ENCODE assay signal across 8 cellular contexts in genomic region chr2:84945838-84946203, GRCh38. TPM values are rescaled to one million over a fixed set of nuclear protein-coding genes. Genes with fewer than 3 reads are reported as not detected.
A peak's percentile ranks its signal among the peaks of the same experiment; 100 is the strongest.
DNase-seq lines count a peak whose midpoint lies in the region; ATAC-seq and TF ChIP-seq lines count a peak whose summit lies in the region.
"Not testable (repeated sequence)": the region's sequence is repeated elsewhere in the genome, so short reads cannot be mapped to it uniquely, and the experiment has no call there.

No MANE protein-coding gene starts in this region.

- POLR2A ChIA-PET in AG04450 (lab: Yijun Ruan, JAX) = interaction anchor here (1.2 to 2.0 kb wide), 2 partner anchors 12 to 25 kb away, joined by 6 to 10 read pairs; partner anchors contain the start of gene KCMF1
- POLR2A ChIA-PET in Panc1 (lab: Charles Lee) = interaction anchor here (0.6 to 2.8 kb wide), 3 partner anchors 12 to 577 kb away, joined by 3 to 12 read pairs (median 3); partner anchors contain the start of gene TCF7L1
- POLR2A ChIA-PET in activated CD4-positive, alpha-beta memory T cell treated with anti-CD3 and anti-CD28 coated beads, Interleukin-2, amount 10 ng/mL, durations not matched to agents 7 days and 5 days (lab: Charles Lee) = interaction anchor here (0.7 to 12.0 kb wide), 14 partner anchors 8 to 487 kb away, joined by 3 to 351 read pairs (median 8); partner anchors contain the start of genes KCMF1, SUCLG1, TGOLN2 and TMSB10

- not testable (repeated sequence) for TF ChIP-seq CTCF in AG04450 (IDR thresholded peaks at IDR 0.05; ENCODE audit: low read depth, low read length); GM12865 (IDR thresholded peaks at IDR 0.05; ENCODE audit: insufficient read depth, low read depth, low read length, missing control alignments); Panc1 (IDR thresholded peaks at IDR 0.05)

- not testable (repeated sequence) for ATAC-seq in Panc1; stimulated activated memory B cell treated with anti-CD40 and anti-IgM and Interleukin-4, amounts not matched to agents 10 μg/mL and 1 μg/mL and 100 μg/mL, for 72 hours

- H3K27me3 Mint-ChIP-seq in activated CD4-positive, alpha-beta memory T cell treated with anti-CD3 and anti-CD28 coated beads, Interleukin-2, amount 10 ng/mL, durations not matched to agents 7 days and 5 days; activated naive CD4-positive, alpha-beta T cell treated with anti-CD3 and anti-CD28 coated beads, Interleukin-2, amount 50 U/mL, for 24 hours; stimulated activated memory B cell treated with anti-CD40 and anti-IgM and Interleukin-4, amounts not matched to agents 10 μg/mL and 1 μg/mL and 100 μg/mL, for 72 hours: not testable (repeated sequence)

- not testable (repeated sequence) for BruUV-seq in Panc1 (replicated peaks; lab: Mats Ljungman, UMichigan)

- CTCF ChIA-PET in AG04450 (lab: Charles Lee) = interaction anchor here (0.6 to 3.8 kb wide), 5 partner anchors 11 to 453 kb away, joined by 3 to 28 read pairs (median 4); no protein-coding TSS in a partner anchor
- CTCF ChIA-PET in Panc1 (lab: Charles Lee) = interaction anchor here (0.5 kb wide), 1 partner anchor 8 kb away, joined by 5 read pairs; no protein-coding TSS in a partner anchor
- CTCF ChIA-PET in activated CD4-positive, alpha-beta memory T cell treated with anti-CD3 and anti-CD28 coated beads, Interleukin-2, amount 10 ng/mL, durations not matched to agents 7 days and 5 days (lab: Charles Lee) = interaction anchor here (1.0 to 4.2 kb wide), 8 partner anchors 11 to 70 kb away, joined by 3 to 50 read pairs (median 5); no protein-coding TSS in a partner anchor

- H3K27ac ChIP-seq in AG04450 (ENCODE audit: low read depth, low read length) (peak overlapping the region; percentile 58), Panc1 (ENCODE audit: low read length) (peak overlapping the region; percentile 53; the same call in 1 of the 2 replicates)
- H3K27ac ChIP-seq in effector memory CD4-positive, alpha-beta T cell (ENCODE audit: insufficient read depth, low read length, poor library complexity, severe bottlenecking) = peak overlapping the region; percentile 67

- H3K4me1 ChIP-seq in Panc1 (ENCODE audit: control insufficient read depth, insufficient read depth, low read length) = peaks cover 18% of the 10 kb centered on the region
- peaks cover 13% of the 10 kb centered on the region for H3K4me1 ChIP-seq in effector memory CD4-positive, alpha-beta T cell (ENCODE audit: control insufficient read depth, insufficient read depth, low read length, poor library complexity, severe bottlenecking)
- H3K4me1 ChIP-seq in mucosa of stomach (ENCODE audit: control insufficient read depth, insufficient read depth, low read length) = peaks cover 13% of the 10 kb centered on the region

- H3K9me3 Mint-ChIP-seq in activated CD4-positive, alpha-beta memory T cell treated with anti-CD3 and anti-CD28 coated beads, Interleukin-2, amount 10 ng/mL, durations not matched to agents 7 days and 5 days; activated naive CD4-positive, alpha-beta T cell treated with anti-CD3 and anti-CD28 coated beads, Interleukin-2, amount 50 U/mL, for 24 hours; stimulated activated memory B cell treated with anti-CD40 and anti-IgM and Interleukin-4, amounts not matched to agents 10 μg/mL and 1 μg/mL and 100 μg/mL, for 72 hours: not testable (repeated sequence)

- peak overlapping the region; percentile 42 for H3K9ac ChIP-seq in mucosa of stomach (ENCODE audit: low read length)

- H3K27ac Mint-ChIP-seq in activated CD4-positive, alpha-beta memory T cell treated with anti-CD3 and anti-CD28 coated beads, Interleukin-2, amount 10 ng/mL, durations not matched to agents 7 days and 5 days = peak overlapping the region; percentile 89
- H3K27ac Mint-ChIP-seq in activated naive CD4-positive, alpha-beta T cell treated with anti-CD3 and anti-CD28 coated beads, Interleukin-2, amount 50 U/mL, for 24 hours = peak overlapping the region; percentile 83
- H3K27ac Mint-ChIP-seq in stimulated activated memory B cell treated with anti-CD40 and anti-IgM and Interleukin-4, amounts not matched to agents 10 μg/mL and 1 μg/mL and 100 μg/mL, for 72 hours = peak overlapping the region; percentile 82

- not testable (repeated sequence) for H3K4me3 Mint-ChIP-seq in activated CD4-positive, alpha-beta memory T cell treated with anti-CD3 and anti-CD28 coated beads, Interleukin-2, amount 10 ng/mL, durations not matched to agents 7 days and 5 days
- peak overlapping the region; percentile 40 for H3K4me3 Mint-ChIP-seq in activated naive CD4-positive, alpha-beta T cell treated with anti-CD3 and anti-CD28 coated beads, Interleukin-2, amount 50 U/mL, for 24 hours
- H3K4me3 Mint-ChIP-seq in stimulated activated memory B cell treated with anti-CD40 and anti-IgM and Interleukin-4, amounts not matched to agents 10 μg/mL and 1 μg/mL and 100 μg/mL, for 72 hours = peak overlapping the region; percentile 58

- DNase-seq in AG04450 (ENCODE audit: low read depth, low spot score); GM12865 (ENCODE audit: low read depth); Panc1 (ENCODE audit: low read depth, low spot score); activated CD4-positive, alpha-beta memory T cell treated with anti-CD3 and anti-CD28 coated beads, Interleukin-2, amount 10 ng/mL, durations not matched to agents 7 days and 5 days; effector memory CD4-positive, alpha-beta T cell: not testable (repeated sequence)

- H3K4me3 ChIP-seq in AG04450 (ENCODE audit: low read depth, low read length); Panc1 (ENCODE audit: low read depth in 2 of 2, low read length in 2 of 2); effector memory CD4-positive, alpha-beta T cell (ENCODE audit: insufficient read depth, low read depth, low read length, poor library complexity, severe bottlenecking); mucosa of stomach (ENCODE audit: low read length): not testable (repeated sequence)
- peak overlapping the region; percentile 91 for H3K4me3 ChIP-seq in GM12865 (ENCODE audit: low read depth, low read length)

- H3K4me1 Mint-ChIP-seq in activated CD4-positive, alpha-beta memory T cell treated with anti-CD3 and anti-CD28 coated beads, Interleukin-2, amount 10 ng/mL, durations not matched to agents 7 days and 5 days = peaks cover 39% of the 10 kb centered on the region
- H3K4me1 Mint-ChIP-seq in activated naive CD4-positive, alpha-beta T cell treated with anti-CD3 and anti-CD28 coated beads, Interleukin-2, amount 50 U/mL, for 24 hours = peaks cover 63% of the 10 kb centered on the region
- H3K4me1 Mint-ChIP-seq in stimulated activated memory B cell treated with anti-CD40 and anti-IgM and Interleukin-4, amounts not matched to agents 10 μg/mL and 1 μg/mL and 100 μg/mL, for 72 hours = peaks cover 52% of the 10 kb centered on the region

- intact Hi-C loops in Panc1 (cut with micrococcal nuclease; ENCODE audit: unreplicated experiment) = not testable (repeated sequence)

- H3K9me3 ChIP-seq in AG04450 (ENCODE audit: control insufficient read depth, insufficient read depth, low read length); Panc1 (ENCODE audit: control insufficient read depth, insufficient read depth, low read depth, low read length); effector memory CD4-positive, alpha-beta T cell (ENCODE audit: control insufficient read depth, low read length); mucosa of stomach (ENCODE audit: control insufficient read depth, low read length): not testable (repeated sequence)

- H3K36me3 Mint-ChIP-seq in activated CD4-positive, alpha-beta memory T cell treated with anti-CD3 and anti-CD28 coated beads, Interleukin-2, amount 10 ng/mL, durations not matched to agents 7 days and 5 days (ENCODE audit: low read depth) = peaks cover 19% of the 10 kb centered on the region
- H3K36me3 Mint-ChIP-seq in activated naive CD4-positive, alpha-beta T cell treated with anti-CD3 and anti-CD28 coated beads, Interleukin-2, amount 50 U/mL, for 24 hours; stimulated activated memory B cell treated with anti-CD40 and anti-IgM and Interleukin-4, amounts not matched to agents 10 μg/mL and 1 μg/mL and 100 μg/mL, for 72 hours: not testable (repeated sequence)

- not testable (repeated sequence) for H3K36me3 ChIP-seq in Panc1 (ENCODE audit: control insufficient read depth, insufficient read depth, low read length); effector memory CD4-positive, alpha-beta T cell (ENCODE audit: control insufficient read depth, insufficient read depth, low read length); mucosa of stomach (ENCODE audit: control insufficient read depth, insufficient read depth, low read length)

- not testable (repeated sequence) for H3K27me3 ChIP-seq in AG04450 (ENCODE audit: control insufficient read depth, insufficient read depth, low read length); Panc1 (ENCODE audit: control insufficient read depth, insufficient read depth, low read length); effector memory CD4-positive, alpha-beta T cell (replicated peaks; ENCODE audit: control insufficient read depth, insufficient read depth, low read length, poor library complexity, severe bottlenecking); mucosa of stomach (ENCODE audit: control insufficient read depth, insufficient read depth, low read length)

- in situ Hi-C loops in Panc1 (cut with HindIII; ENCODE audit: low pct_unique_long_range_greater_than_20kb, low sequenced_read_pairs) = not testable (repeated sequence)

RNA-seq across cellular contexts. Expression of gene KCMF1, which starts 25.1 kb away (rescaled TPM):
- 90.9 and 121 TPM in 2 replicates for polyA plus RNA-seq in AG04450 (2011; rRNA removed)
- 58.2 and 120 TPM in 2 replicates for polyA minus RNA-seq in AG04450 (2011; rRNA and poly(A)+ RNA removed)
- 163 TPM for total RNA-seq in Panc1 (2021; ENCODE audit: unreplicated experiment)
- polyA plus RNA-seq in Panc1 (2012; ENCODE audit: insufficient read length) = 73.4 TPM
- total RNA-seq in activated CD4-positive, alpha-beta memory T cell treated with anti-CD3 and anti-CD28 coated beads, Interleukin-2, amount 10 ng/mL, durations not matched to agents 7 days and 5 days = 10 to 100 TPM; 87.0 to 92.9 TPM

RNA-seq across cellular contexts. Expression of gene TMSB10, which starts 40.4 kb away (rescaled TPM):
- polyA plus RNA-seq in AG04450 (2011; rRNA removed) = 4,621 and 5,651 TPM in 2 replicates
- polyA minus RNA-seq in AG04450 (2011; rRNA and poly(A)+ RNA removed) = 1,051 and 1,085 TPM in 2 replicates
- 1,916 TPM for total RNA-seq in Panc1 (2021; ENCODE audit: unreplicated experiment)
- polyA plus RNA-seq in Panc1 (2012; ENCODE audit: insufficient read length) = 3,818 TPM
- 1,000 to 10,000 TPM; 5,686 to 5,768 TPM for total RNA-seq in activated CD4-positive, alpha-beta memory T cell treated with anti-CD3 and anti-CD28 coated beads, Interleukin-2, amount 10 ng/mL, durations not matched to agents 7 days and 5 days
